17 cellular contexts compared by ENCODE assay signal in the genomic region with DNA sequence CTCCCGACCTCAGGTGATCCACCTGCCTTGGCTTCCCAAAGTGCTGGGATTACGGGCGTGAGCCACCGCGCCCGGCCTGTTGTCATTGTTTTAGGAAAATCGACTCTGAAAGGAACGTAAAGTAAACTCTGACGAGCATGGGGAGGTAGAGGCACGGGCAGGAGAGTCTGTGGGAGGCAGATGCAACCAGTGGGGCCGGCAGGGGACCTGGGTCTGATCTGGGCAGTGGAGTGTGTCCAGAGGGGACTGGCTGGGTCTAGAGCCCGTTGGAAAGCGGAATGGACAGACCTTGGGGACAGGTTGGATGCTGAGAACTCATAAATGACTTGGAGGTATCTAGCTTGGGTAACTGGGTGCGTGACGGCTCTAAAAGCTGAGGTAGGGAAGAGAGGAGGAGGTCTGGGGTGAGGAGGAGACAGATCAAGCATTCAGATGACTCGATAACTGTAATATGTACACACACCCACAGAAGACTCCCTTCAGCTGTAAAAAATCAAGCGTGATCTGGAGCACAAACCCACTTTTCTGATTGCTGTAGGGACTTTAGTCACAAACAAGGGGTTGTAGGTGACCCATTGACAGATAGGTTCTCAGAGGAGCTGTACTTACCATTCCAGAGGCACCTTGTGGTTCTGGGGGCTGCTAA. TPM values are rescaled to one million over a fixed set of nuclear protein-coding genes. Genes with fewer than 3 reads are reported as not detected.
DNase-seq lines count a peak whose midpoint lies in the region; ATAC-seq and TF ChIP-seq lines count a peak whose summit lies in the region.
"Had no signal": no experiment of that assay in that cellular context is flagged by ENCODE, and none has a peak within 500 bp of the region (broad histone marks: within the 10 kb centered on the region; RNA-seq: fewer than 3 reads in every experiment).

No MANE protein-coding gene starts in this region.

- peaks cover 23% of the 10 kb centered on the region for H3K36me3 ChIP-seq in right atrium auricular region
- peaks cover 14 to 36% of the 10 kb centered on the region in 2 donors for H3K36me3 ChIP-seq in esophagus (ENCODE audit: control insufficient read depth in 2 of 2, insufficient read depth in 2 of 2, low read length in 1 of 2)
- H3K36me3 ChIP-seq in vagina: peaks cover 0 to 6% of the 10 kb centered on the region in 2 donors

- WGBS in esophagus, 2 donors: 86 to 90% methylated on average over 17 of the region's 17 CpGs

- intact Hi-C loops in cardiac septum (cut with DNase I) (no loop called here), vagina (cut with DNase I) (no loop called here)

- TF ChIP-seq POLR2A in vagina (IDR thresholded peaks at IDR 0.05): no peak

- DNase-seq in cardiac septum (ENCODE audit: low spot score): peak; percentile 50
- DNase-seq in right atrium auricular region (ENCODE audit: low spot score): no peak
- DNase-seq in omental fat pad (ENCODE audit: low spot score): no peak
- no peak for DNase-seq in vagina (ENCODE audit: extremely low spot score in 2 of 2)
- no peak for DNase-seq in NCI-H2107 (lab: John Stamatoyannopoulos, UW)
- DNase-seq: activated CD8-positive, alpha-beta memory T cell treated with anti-CD3 and anti-CD28 coated beads, Interleukin-2, amount 10 ng/mL, durations not matched to agents 7 days and 5 days; AML-193; amygdala; glutamatergic neuron; NCI-H1417 treated with DMSO at 0.1 percent for 48 hours; NCI-H526 treated with DMSO at 0.1 percent for 48 hours; SHP77 had no signal

- no peak overlapping the region for H3K4me3 ChIP-seq in right atrium auricular region
- H3K4me3 ChIP-seq in esophagus (ENCODE audit: low read depth in 1 of 2, low read length in 2 of 2): no peak overlapping the region
- no peak overlapping the region for H3K4me3 ChIP-seq in vagina

- H3K4me1 ChIP-seq in right atrium auricular region: peaks cover 0 to 38% of the 10 kb centered on the region in 2 donors
- H3K4me1 ChIP-seq in esophagus (ENCODE audit: control insufficient read depth in 2 of 2, insufficient read depth in 2 of 2, low read length in 1 of 2): peaks cover 4 to 5% of the 10 kb centered on the region in 2 donors
- peaks cover 62% of the 10 kb centered on the region for H3K4me1 ChIP-seq in vagina

- ATAC-seq in omental fat pad (ENCODE audit: low FRiP score) (peak; percentile 13), HG03432 (IDR thresholded peaks at IDR 0.05; ENCODE audit: unreplicated experiment) (no peak), HG03520 (IDR thresholded peaks at IDR 0.05; ENCODE audit: unreplicated experiment) (no peak)
- ATAC-seq: activated CD8-positive, alpha-beta memory T cell treated with anti-CD3 and anti-CD28 coated beads, Interleukin-2, amount 10 ng/mL, durations not matched to agents 7 days and 5 days; left colon; natural killer cell treated with Interleukin-12 subunit alpha and Interleukin-12 subunit beta and Interleukin-15 and Interleukin-18, amount 100 ng/mL, for 72 hours had no signal

- no peaks in the 10 kb centered on the region for H3K9me3 ChIP-seq in right atrium auricular region
- no peaks in the 10 kb centered on the region for H3K9me3 ChIP-seq in esophagus (ENCODE audit: control insufficient read depth in 2 of 2, insufficient read depth in 1 of 2, low read depth in 1 of 2, low read length in 1 of 2)
- H3K9me3 ChIP-seq in vagina: no peaks in the 10 kb centered on the region

- H3K27me3 ChIP-seq in right atrium auricular region (no peaks in the 10 kb centered on the region), esophagus (ENCODE audit: control insufficient read depth in 1 of 2, insufficient read depth in 2 of 2, low read length in 2 of 2) (no peaks in the 10 kb centered on the region), vagina (no peaks in the 10 kb centered on the region)

- TF ChIP-seq CTCF in right atrium auricular region (IDR thresholded peaks at IDR 0.05): no peak
- TF ChIP-seq CTCF in omental fat pad (IDR thresholded peaks at IDR 0.05): no peak
- TF ChIP-seq CTCF in vagina (IDR thresholded peaks at IDR 0.05): no peak

- H3K27ac ChIP-seq in right atrium auricular region (no peak overlapping the region), esophagus (ENCODE audit: low read depth in 2 of 2, low read length in 1 of 2) (peak overlapping the region; percentile 36 to 55), vagina (peak overlapping the region; percentile 93)

RNA-seq across cellular contexts. Expression of a gene that starts 22.4 kb away (rescaled TPM):
- total RNA-seq in cardiac septum (20.5 TPM), right atrium auricular region (10 to 100 TPM; 13.1 to 17.8 TPM), omental fat pad (10 to 100 TPM; 25.8 to 37.8 (median 31.9) TPM), vagina (54.3 TPM)
- polyA plus RNA-seq in esophagus: 10 to 100 TPM; 27.6 to 58.1 TPM

RNA-seq across cellular contexts. Expression of a gene that starts 34.1 kb away (rescaled TPM):
- 5.0 TPM for total RNA-seq in cardiac septum
- 10 to 100 TPM in 1 of 2 donors, 1 to 10 TPM in 1; 6.9 to 14.3 TPM for total RNA-seq in right atrium auricular region
- 10 to 100 TPM; 26.9 to 59.4 TPM for polyA plus RNA-seq in esophagus
- 10 to 100 TPM; 15.1 to 29.3 (median 19.7) TPM for total RNA-seq in omental fat pad
- total RNA-seq in vagina: 48.6 TPM

RNA-seq across cellular contexts. Expression of a gene that starts 50.2 kb away (rescaled TPM):
- total RNA-seq in cardiac septum (not detected), right atrium auricular region (1 to 10 TPM; 1.5 to 3.6 TPM), omental fat pad (not detected), vagina (not detected)
- not detected for polyA plus RNA-seq in esophagus
- total RNA-seq: activated CD8-positive, alpha-beta memory T cell treated with anti-CD3 and anti-CD28 coated beads, Interleukin-2, amount 10 ng/mL, durations not matched to agents 7 days and 5 days; left colon; natural killer cell treated with Interleukin-12 subunit alpha and Interleukin-12 subunit beta and Interleukin-15 and Interleukin-18, amount 100 ng/mL, for 72 hours had no signal

Comparison
In these comparisons a context has a peak if more than half of its experiments do, and no peak if none do; other contexts are left out.
1. H3K27ac ChIP-seq: peak in esophagus (2 of 2) and vagina (single experiment); none in right atrium auricular region (0 of 2).